In genomic region chr1:114833421-114833820, GRCh38 we compare ENCODE assay signal across 33 cellular contexts. TPM values are rescaled to one million over a fixed set of nuclear protein-coding genes. Genes with fewer than 3 reads are reported as not detected.
DNase-seq lines count a peak whose midpoint lies in the region; ATAC-seq and TF ChIP-seq lines count a peak whose summit lies in the region.
"Had no signal": no experiment of that assay in that cellular context is flagged by ENCODE, and none has a peak within 500 bp of the region (broad histone marks: within the 10 kb centered on the region; RNA-seq: fewer than 3 reads in every experiment).

No MANE protein-coding gene starts in this region.

- no peak overlapping the region for H3K4me3 ChIP-seq in mammary epithelial cell (replicated peaks in 1 of 3; ENCODE audit: insufficient read depth in 1 of 3, low read depth in 2 of 3, low read length in 3 of 3)
- H3K4me3 ChIP-seq: ascending aorta, heart left ventricle, left lung, ovary, thoracic aorta, vagina had no signal

- H3K4me2 ChIP-seq in mammary epithelial cell (ENCODE audit: insufficient read depth, low read depth, low read length) = no peak overlapping the region
- H3K4me2 ChIP-seq: KMS-11 had no signal

- H3K27me3 ChIP-seq in mammary epithelial cell (ENCODE audit: insufficient read depth, low read length) = no peaks in the 10 kb centered on the region
- H3K27me3 ChIP-seq: ascending aorta, left lung, ovary, vagina had no signal

- no peak overlapping the region for H3K27ac ChIP-seq in mammary epithelial cell (ENCODE audit: insufficient read depth, low read depth, low read length)
- H3K27ac ChIP-seq: ascending aorta, heart left ventricle, KMS-11, left lung, ovary, thoracic aorta, vagina had no signal

- CTCF ChIA-PET in mammary epithelial cell (lab: Charles Lee; ENCODE audit: low non-redundant PET) = no interaction called here

- no peaks in the 10 kb centered on the region for H4K20me1 ChIP-seq in mammary epithelial cell (ENCODE audit: insufficient read depth, low read length)

- H3K4me1 ChIP-seq in mammary epithelial cell (ENCODE audit: insufficient read depth, low read length) = peaks cover 11% of the 10 kb centered on the region
- H3K4me1 ChIP-seq: ascending aorta, heart left ventricle, left lung, vagina had no signal

- no peaks in the 10 kb centered on the region for H3K79me2 ChIP-seq in mammary epithelial cell (ENCODE audit: insufficient read depth, low read length)

- dilution Hi-C loops in mammary epithelial cell (cut with HindIII; ENCODE audit: low sequenced_read_pairs) = no loop called here

- no peaks in the 10 kb centered on the region for H3K9me3 ChIP-seq in mammary epithelial cell (replicated peaks; ENCODE audit: insufficient read depth, low read length)
- H3K9me3 ChIP-seq: ascending aorta, heart left ventricle, left lung, ovary, thoracic aorta, vagina had no signal

- in situ Hi-C loops in mammary epithelial cell (cut with MboI; ENCODE audit: low sequenced_read_pairs in 2 of 2) = no loop called here

- no peak overlapping the region for H3K9ac ChIP-seq in mammary epithelial cell (ENCODE audit: insufficient read depth, low read length)
- H3K9ac ChIP-seq: KMS-11 had no signal

- no TSS peak for BruUV-seq in mammary epithelial cell (replicated peaks; lab: Mats Ljungman, UMichigan)

- peak; percentile 16 for DNase-seq in EH (ENCODE audit: low read depth)
- DNase-seq in LHCN-M2 (ENCODE audit: low read depth) = peak; percentile 6
- peak; percentile 61 for DNase-seq in mammary epithelial cell
- DNase-seq in kidney tubule cell (ENCODE audit: low spot score) = peak; percentile 37
- DNase-seq in left ventricle myocardium superior = no peak
- no peak for DNase-seq in SIG-M5 (lab: John Stamatoyannopoulos, UW)
- DNase-seq in HuH-7.5 (ENCODE audit: low spot score) = no peak
- DNase-seq: activated CD4-positive, alpha-beta T cell treated with anti-CD3 and anti-CD28 coated beads, Interleukin-2, amount 50 U/mL, for 4 hours; activated CD4-positive, CD25-positive, alpha-beta regulatory T cell; activated CD8-positive, alpha-beta memory T cell treated with anti-CD3 and anti-CD28 coated beads, Interleukin-2, amount 50 U/mL, for 4 hours; Calu3; central memory CD4-positive, alpha-beta T cell; dermis blood vessel endothelial cell; heart left ventricle; left lung; naive thymus-derived CD8-positive, alpha-beta T cell; NCI-H1092 treated with DMSO at 0.1 percent for 48 hours; NCI-H1930; NCI-H226; NCI-H748 treated with DMSO at 0.1 percent for 48 hours; ovary; retina; Right ventricle myocardium superior; stimulated activated CD4-positive, alpha-beta T cell treated with anti-CD3 and anti-CD28 coated beads, Interleukin-4, amount 100 ng/mL, for 4 hours; stimulated activated naive CD4-positive, alpha-beta T cell had no signal

- 31% methylated on average over 4 of the region's 4 CpGs for WGBS in mammary epithelial cell (ENCODE audit: low coverage, missing lambda C conversion rate)

- H2AFZ ChIP-seq in mammary epithelial cell (ENCODE audit: low read depth, low read length) = peak overlapping the region; percentile 46

- intact Hi-C loops in mammary epithelial cell (cut with micrococcal nuclease) (no loop called here), left ventricle myocardium superior (cut with micrococcal nuclease) (no loop called here)

- ATAC-seq in GM19395 (IDR thresholded peaks at IDR 0.05; ENCODE audit: unreplicated experiment) = no peak
- no peak for ATAC-seq in left ventricle myocardium superior
- ATAC-seq: activated naive CD4-positive, alpha-beta T cell treated with anti-CD3 and anti-CD28 coated beads, Interleukin-2, amount 50 U/mL, for 72 hours; activated T-helper 17 cell treated with anti-CD3 and anti-CD28 coated beads, Interleukin-2, amount 50 U/mL, for 72 hours; heart left ventricle; left lung; naive thymus-derived CD8-positive, alpha-beta T cell had no signal

- H3K36me3 ChIP-seq in mammary epithelial cell (ENCODE audit: insufficient read depth, low read length) = no peaks in the 10 kb centered on the region
- H3K36me3 ChIP-seq: ascending aorta, heart left ventricle, left lung, ovary, thoracic aorta, vagina had no signal

- TF ChIP-seq CTCF in mammary epithelial cell (conservative IDR thresholded peaks at IDR 0.05 in 1 of 2, IDR thresholded peaks at IDR 0.05 in 1 of 2; ENCODE audit: extremely low read depth in 1 of 2, insufficient read depth in 1 of 2, low read depth in 1 of 2, low read length in 2 of 2) = no peak

RNA-seq across cellular contexts. Expression of gene SYCP1, which starts 21.2 kb away (rescaled TPM):
- total RNA-seq in LHCN-M2 (2014; rRNA removed) = not detected in 2 replicates
- polyA plus RNA-seq in LHCN-M2 (2012) = not detected
- not detected for total RNA-seq in mammary epithelial cell
- not detected for polyA plus RNA-seq in mammary epithelial cell
- polyA minus RNA-seq in mammary epithelial cell = not detected
- not detected for total RNA-seq in left ventricle myocardium superior
- total RNA-seq: activated naive CD4-positive, alpha-beta T cell treated with anti-CD3 and anti-CD28 coated beads, Interleukin-2, amount 50 U/mL, for 72 hours; activated T-helper 17 cell treated with anti-CD3 and anti-CD28 coated beads, Interleukin-2, amount 50 U/mL, for 72 hours; ascending aorta; Calu3; dermis blood vessel endothelial cell; heart left ventricle; left lung; naive thymus-derived CD8-positive, alpha-beta T cell; ovary; Right ventricle myocardium superior; thoracic aorta; vagina had no signal
- polyA plus RNA-seq: CD14-positive monocyte; heart left ventricle; naive thymus-derived CD8-positive, alpha-beta T cell had no signal

RNA-seq across cellular contexts. Expression of gene SIKE1, which starts 52.9 kb away (rescaled TPM):
- total RNA-seq in LHCN-M2 (2014; rRNA removed) (31.0 and 34.4 TPM in 2 replicates), mammary epithelial cell (10 to 100 TPM; 55.7 to 71.5 TPM), left ventricle myocardium superior (29.3 TPM)
- polyA plus RNA-seq in LHCN-M2 (2012) = 23.5 TPM
- polyA plus RNA-seq in mammary epithelial cell = 35.9 TPM
- 27.2 TPM for polyA minus RNA-seq in mammary epithelial cell

Comparison
In these comparisons a context has a peak if more than half of its experiments do, and no peak if none do; other contexts are left out.
1. DNase-seq: peak in EH (single experiment), LHCN-M2 (single experiment), mammary epithelial cell (single experiment) and kidney tubule cell (single experiment); none in left ventricle myocardium superior (single experiment), SIG-M5 (single experiment) and HuH-7.5 (single experiment).